In genomic region chr1:35539824-35540261, GRCh38 we compare ENCODE assay signal across 9 cellular contexts. TPM values are rescaled to one million over a fixed set of nuclear protein-coding genes. Genes with fewer than 3 reads are reported as not detected.
DNase-seq lines count a peak whose midpoint lies in the region; ATAC-seq and TF ChIP-seq lines count a peak whose summit lies in the region.
"Had no signal": no experiment of that assay in that cellular context is flagged by ENCODE, and none has a peak within 500 bp of the region (broad histone marks: within the 10 kb centered on the region; RNA-seq: fewer than 3 reads in every experiment).

No MANE protein-coding gene starts in this region.

- H3F3A ChIP-seq in SK-N-SH (replicated peaks; ENCODE audit: insufficient read depth), result peaks cover 25% of the 10 kb centered on the region

- no peak for TF ChIP-seq RAD21 in SK-N-SH (IDR thresholded peaks at IDR 0.05; ENCODE audit: low read length)

- H2AFZ ChIP-seq in SK-N-SH (ENCODE audit: low read depth), result no peak overlapping the region

- CTCF ChIA-PET in SK-N-SH (lab: Yijun Ruan, JAX), result interaction anchor here (1.0 kb wide), 1 partner anchor 31 kb away, joined by 3 read pairs; no protein-coding TSS in a partner anchor

- peak overlapping the region; percentile 45 for H3K4me2 ChIP-seq in SK-N-SH

- no peaks in the 10 kb centered on the region for H3K9me2 ChIP-seq in SK-N-SH

- 0 out of 4 replicates have a peak, but pooled peaks of 1 of the 2 experiments have one; percentile 11 for TF ChIP-seq EP300 in SK-N-SH (IDR thresholded peaks at IDR 0.05; ENCODE audit: borderline replicate concordance in 1 of 2, low read depth in 1 of 2, low read length in 1 of 2)
- TF ChIP-seq EP300 in stomach (IDR thresholded peaks at IDR 0.05), result no peak

- H4K20me1 ChIP-seq in SK-N-SH (ENCODE audit: insufficient read depth), result peaks cover 9% of the 10 kb centered on the region; the same call in 1 of the 2 replicates

- TF ChIP-seq CTCF in SK-N-SH (IDR thresholded peaks at IDR 0.05) (no peak), stomach (IDR thresholded peaks at IDR 0.05) (no peak)

- H3K27ac ChIP-seq in SK-N-SH (ENCODE audit: low read depth in 2 of 2, low read length in 1 of 2) (peak overlapping the region; percentile 58 to 74), stomach (peak overlapping the region in 3 of 5 donors; percentile 52 to 69 (median 64))
- H3K27ac ChIP-seq: 22Rv1 had no signal

- peaks cover 81% of the 10 kb centered on the region for H3K79me2 ChIP-seq in SK-N-SH (ENCODE audit: insufficient read depth)

- H3K36me3 ChIP-seq in SK-N-SH (replicated peaks in 1 of 2; ENCODE audit: control insufficient read depth in 1 of 2, insufficient read depth in 2 of 2, low read length in 1 of 2) (peaks cover 14 to 35% of the 10 kb centered on the region in 2 experiments), stomach (peaks cover 0 to 6% (median 2%) of the 10 kb centered on the region in 4 donors)

- ATAC-seq in GM19455 (IDR thresholded peaks at IDR 0.05; ENCODE audit: unreplicated experiment), result no peak

- no peak for TF ChIP-seq POLR2A in stomach (IDR thresholded peaks at IDR 0.05)

- H3K9ac ChIP-seq in SK-N-SH, result no peak overlapping the region

- 31% methylated on average over 1 of the region's 1 CpG for WGBS in SK-N-SH (ENCODE audit: low lambda C conversion rate)
- WGBS in stomach, 5 donors, result 13 to 33% (median 14%) methylated on average over 1 of the region's 1 CpG

- H3K27me3 ChIP-seq in SK-N-SH (ENCODE audit: insufficient read depth) (no peaks in the 10 kb centered on the region), stomach (no peaks in the 10 kb centered on the region)

- peaks cover 19 to 21% of the 10 kb centered on the region in 2 experiments; a peak in 3 of 4 replicates for H3K4me1 ChIP-seq in SK-N-SH (ENCODE audit: control insufficient read depth in 1 of 2, insufficient read depth in 2 of 2, low read depth in 1 of 2, low read length in 1 of 2)
- peaks cover 22 to 67% (median 43%) of the 10 kb centered on the region in 4 donors for H3K4me1 ChIP-seq in stomach

- DNase-seq in DMS 273 (lab: John Stamatoyannopoulos, UW; ENCODE audit: unreplicated experiment) (peak; percentile 28), DMS 273 treated with DMSO at 0.1 percent for 48 hours (lab: John Stamatoyannopoulos, UW) (no peak), SK-N-SH (no peak), fibroblast of the conjunctiva (ENCODE audit: low read depth) (peak; percentile 34), stomach (no peak), SHP77 treated with DMSO at 0.1 percent for 48 hours (lab: John Stamatoyannopoulos, UW) (no peak), COR-L47 (lab: John Stamatoyannopoulos, UW) (no peak)

- H3K4me3 ChIP-seq in SK-N-SH (ENCODE audit: low read depth in 2 of 2, low read length in 1 of 2) (peak overlapping the region in 1 of 2 experiments; percentile 25; a peak in 1 of 4 replicates), stomach (no peak overlapping the region)

- POLR2A ChIA-PET in SK-N-SH (lab: Yijun Ruan, JAX), result no interaction called here

- no peaks in the 10 kb centered on the region for H3K9me3 ChIP-seq in SK-N-SH
- H3K9me3 ChIP-seq in stomach, result no peaks in the 10 kb centered on the region

- intact Hi-C loops in stomach (cut with DNase I; ENCODE audit: low total_unique reads), result no loop called here

TF ChIP-seq in SK-N-SH, 30 proteins besides CTCF, POLR2A, EP300 and RAD21:
- TF ChIP-seq USF1 (IDR thresholded peaks at IDR 0.05; ENCODE audit: borderline replicate concordance, low read depth) (no peak), RFX5 (IDR thresholded peaks at IDR 0.05; ENCODE audit: low read length) (no peak), RXRA (IDR thresholded peaks at IDR 0.05; ENCODE audit: borderline replicate concordance, low read depth) (no peak), MXI1 (IDR thresholded peaks at IDR 0.05; ENCODE audit: low read depth, low read length) (no peak), IRF3 (IDR thresholded peaks at IDR 0.05; ENCODE audit: low read depth, low read length) (no peak), FOXM1 (IDR thresholded peaks at IDR 0.05; ENCODE audit: low read depth) (no peak), FOSL2 (IDR thresholded peaks at IDR 0.05; ENCODE audit: borderline replicate concordance, low read depth) (peak; percentile 43; the same call in 1 of the 2 replicates), REST (IDR thresholded peaks at IDR 0.05; ENCODE audit: low read depth, low read length) (peak; percentile 78), JUND (IDR thresholded peaks at IDR 0.05) (peak; percentile 39), NFIC (IDR thresholded peaks at IDR 0.05; ENCODE audit: borderline replicate concordance) (peak; percentile 50; the same call in 1 of the 2 replicates), TEAD4 (IDR thresholded peaks at IDR 0.05; ENCODE audit: borderline replicate concordance, insufficient read depth) (0 out of 2 replicates have a peak, but pooled peaks have one; percentile 31), MAX (IDR thresholded peaks at IDR 0.05; ENCODE audit: low read depth) (0 out of 2 replicates have a peak, but pooled peaks have one; percentile 11)
TF ChIP-seq in SK-N-SH: peak in this region for 6.

RNA-seq across cellular contexts. Expression of gene KIAA0319L, which starts 17.4 kb away (rescaled TPM):
- polyA plus RNA-seq in SK-N-SH (2012; rRNA removed), result 51.9 and 63.2 TPM in 2 replicates
- 47.0 and 47.9 TPM in 2 replicates for polyA plus RNA-seq in SK-N-SH (2012; cell fraction: cytosol; rRNA removed)
- 92.9 and 108 TPM in 2 replicates for polyA plus RNA-seq in SK-N-SH (2012; cell fraction: nucleus; rRNA removed)
- 100 to 1,000 TPM in 2 of 5 donors, 10 to 100 TPM in 3; 26.3 to 146 (median 92.0) TPM for total RNA-seq in stomach
- 10 to 100 TPM; 13.1 to 14.9 (median 14.4) TPM for polyA plus RNA-seq in stomach

RNA-seq across cellular contexts. Expression of gene NCDN, which starts 17.8 kb away (rescaled TPM):
- polyA plus RNA-seq in SK-N-SH (2012; rRNA removed) (34.6 and 38.3 TPM in 2 replicates), stomach (1 to 10 TPM; 5.3 to 10.0 (median 7.0) TPM)
- 18.1 and 26.1 TPM in 2 replicates for polyA plus RNA-seq in SK-N-SH (2012; cell fraction: cytosol; rRNA removed)
- 46.6 and 59.5 TPM in 2 replicates for polyA plus RNA-seq in SK-N-SH (2012; cell fraction: nucleus; rRNA removed)
- 10 to 100 TPM in 4 of 5 donors, 1 to 10 TPM in 1; 7.0 to 92.9 (median 39.7) TPM for total RNA-seq in stomach

RNA-seq across cellular contexts. Expression of gene TFAP2E, which starts 33.3 kb away (rescaled TPM):
- polyA plus RNA-seq in SK-N-SH (2012; rRNA removed), result 0.59 and 0.68 TPM in 2 replicates
- polyA plus RNA-seq in SK-N-SH (2012; cell fraction: cytosol; rRNA removed), result 0.27 and 0.30 TPM in 2 replicates
- 5.1 and 5.9 TPM in 2 replicates for polyA plus RNA-seq in SK-N-SH (2012; cell fraction: nucleus; rRNA removed)
- 10 to 100 TPM in 1 of 5 donors, 1 to 10 TPM in 2, not detected in 2; 1.8 to 44.3 (median 7.0) TPM for total RNA-seq in stomach
- 1 to 10 TPM in 1 of 3 donors, under 1 TPM in 1, not detected in 1; 0.37 to 1.3 TPM for polyA plus RNA-seq in stomach

Comparison
In these comparisons a context has a peak if more than half of its experiments do, and no peak if none do; other contexts are left out.
1. DNase-seq: peak in DMS 273 (single experiment) and fibroblast of the conjunctiva (single experiment); none in DMS 273 treated with DMSO at 0.1 percent for 48 hours (single experiment), SK-N-SH (single experiment), stomach (single experiment), SHP77 treated with DMSO at 0.1 percent for 48 hours (single experiment) and COR-L47 (single experiment).